1 cellular context compared by ENCODE assay signal in the genomic region with DNA sequence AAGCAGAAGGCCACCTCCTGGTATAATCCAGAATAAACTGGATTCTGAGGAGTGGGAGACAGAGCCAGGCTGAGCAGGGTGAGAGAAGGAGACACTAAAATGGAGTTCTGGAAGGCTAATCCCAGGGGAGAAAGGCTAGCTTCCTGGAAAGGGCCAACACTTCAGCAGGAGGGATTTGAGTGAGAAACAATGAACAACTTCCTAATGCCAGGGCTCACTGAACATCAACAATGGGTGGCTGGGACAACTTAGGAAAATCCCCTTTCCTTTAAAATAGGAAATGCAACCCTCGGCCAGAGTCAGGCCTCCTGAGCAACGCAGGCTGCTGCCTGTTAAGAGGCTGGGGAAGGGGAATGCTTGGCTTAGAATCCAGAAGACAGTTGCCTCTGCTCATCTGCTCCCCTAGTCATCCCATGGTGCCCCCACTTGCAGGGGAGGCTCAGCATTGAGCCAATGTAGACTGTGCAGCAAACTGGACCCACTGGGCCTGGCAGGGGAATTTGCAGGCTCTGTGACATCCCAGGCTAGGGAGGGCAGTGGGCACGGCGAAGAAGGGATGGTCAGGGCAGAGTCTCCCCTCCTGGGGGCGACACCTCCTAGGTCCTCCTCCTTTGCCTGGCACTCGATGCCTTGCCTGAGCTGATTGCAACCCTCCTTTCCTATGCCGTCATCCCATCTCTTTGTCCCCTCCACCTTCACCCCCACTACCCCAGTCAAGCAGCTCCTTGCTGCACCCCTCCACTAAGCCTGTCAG.
TF ChIP-seq lines count a peak whose summit lies in the region.

No MANE protein-coding gene starts in this region.

TF ChIP-seq in IMR-90, 13 proteins besides CTCF, POLR2A, EP300 and RAD21:
- TF ChIP-seq BHLHE40 (IDR thresholded peaks at IDR 0.05; ENCODE audit: low read depth, low read length), result no peak
- TF ChIP-seq NFE2L2 (IDR thresholded peaks at IDR 0.05; ENCODE audit: low read depth, low read length), result no peak
- TF ChIP-seq, protein P1, sequence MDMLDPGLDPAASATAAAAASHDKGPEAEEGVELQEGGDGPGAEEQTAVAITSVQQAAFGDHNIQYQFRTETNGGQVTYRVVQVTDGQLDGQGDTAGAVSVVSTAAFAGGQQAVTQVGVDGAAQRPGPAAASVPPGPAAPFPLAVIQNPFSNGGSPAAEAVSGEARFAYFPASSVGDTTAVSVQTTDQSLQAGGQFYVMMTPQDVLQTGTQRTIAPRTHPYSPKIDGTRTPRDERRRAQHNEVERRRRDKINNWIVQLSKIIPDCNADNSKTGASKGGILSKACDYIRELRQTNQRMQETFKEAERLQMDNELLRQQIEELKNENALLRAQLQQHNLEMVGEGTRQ (IDR thresholded peaks at IDR 0.05; ENCODE audit: low read depth, low read length), result no peak
- TF ChIP-seq CHD1 (IDR thresholded peaks at IDR 0.05; ENCODE audit: low read depth, low read length), result no peak
- TF ChIP-seq SMC3 (IDR thresholded peaks at IDR 0.05; ENCODE audit: low read depth, low read length), result no peak
- no peak for TF ChIP-seq FOS (IDR thresholded peaks at IDR 0.05; ENCODE audit: low read depth, low read length)
- TF ChIP-seq MXI1 (IDR thresholded peaks at IDR 0.05; ENCODE audit: borderline replicate concordance, low read depth, low read length), result no peak
- TF ChIP-seq MAZ (IDR thresholded peaks at IDR 0.05; ENCODE audit: borderline replicate concordance, low read depth, low read length), result no peak
- no peak for TF ChIP-seq RCOR1 (IDR thresholded peaks at IDR 0.05; ENCODE audit: insufficient replicate concordance, low read length)
- TF ChIP-seq MAFK (IDR thresholded peaks at IDR 0.05; ENCODE audit: low read depth, low read length), result no peak
- TF ChIP-seq, protein P2, sequence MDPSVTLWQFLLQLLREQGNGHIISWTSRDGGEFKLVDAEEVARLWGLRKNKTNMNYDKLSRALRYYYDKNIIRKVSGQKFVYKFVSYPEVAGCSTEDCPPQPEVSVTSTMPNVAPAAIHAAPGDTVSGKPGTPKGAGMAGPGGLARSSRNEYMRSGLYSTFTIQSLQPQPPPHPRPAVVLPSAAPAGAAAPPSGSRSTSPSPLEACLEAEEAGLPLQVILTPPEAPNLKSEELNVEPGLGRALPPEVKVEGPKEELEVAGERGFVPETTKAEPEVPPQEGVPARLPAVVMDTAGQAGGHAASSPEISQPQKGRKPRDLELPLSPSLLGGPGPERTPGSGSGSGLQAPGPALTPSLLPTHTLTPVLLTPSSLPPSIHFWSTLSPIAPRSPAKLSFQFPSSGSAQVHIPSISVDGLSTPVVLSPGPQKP (IDR thresholded peaks at IDR 0.05; ENCODE audit: borderline replicate concordance, low read depth, low read length), result no peak
- TF ChIP-seq CEBPB (IDR thresholded peaks at IDR 0.05; ENCODE audit: low read depth, low read length), result no peak
- TF ChIP-seq RFX5 (IDR thresholded peaks at IDR 0.05; ENCODE audit: low read depth, low read length), result no peak
